9 cellular contexts compared by ENCODE assay signal in genomic region chr4:113823291-113823659, GRCh38.
DNase-seq lines count a peak whose midpoint lies in the region; ATAC-seq, FAIRE-seq and TF ChIP-seq lines count a peak whose summit lies in the region.
"Had no signal": no experiment of that assay in that cellular context is flagged by ENCODE, and none has a peak within 500 bp of the region (broad histone marks: within the 10 kb centered on the region; RNA-seq: fewer than 3 reads in every experiment).

No MANE protein-coding gene starts in this region.

- no peak for TF ChIP-seq POLR2A in GM12892 (IDR thresholded peaks at IDR 0.05; ENCODE audit: low read depth, low read length)

- in situ Hi-C loops in astrocyte of the cerebellum (cut with HindIII; ENCODE audit: low sequenced_read_pairs) = no loop called here

- peak; percentile 74 for FAIRE-seq in GM12892 (lab: Jason Lieb, UNC)

- peak; percentile 50 for ATAC-seq in GM21367 (IDR thresholded peaks at IDR 0.05; ENCODE audit: unreplicated experiment)
- peak; percentile 72 for ATAC-seq in HG03342 (IDR thresholded peaks at IDR 0.05; ENCODE audit: unreplicated experiment)
- ATAC-seq: naive thymus-derived CD8-positive, alpha-beta T cell had no signal

- DNase-seq in GM12892 (ENCODE audit: insufficient read length) (peak; percentile 7), astrocyte of the cerebellum (ENCODE audit: low read depth) (peak; percentile 31), NCI-H524 treated with DMSO at 0.1 percent for 48 hours (lab: John Stamatoyannopoulos, UW) (no peak), NCI-H187 treated with DMSO at 0.1 percent for 48 hours (lab: John Stamatoyannopoulos, UW) (no peak), cerebellar nuclear complex (lab: John Stamatoyannopoulos, UW) (no peak), NCI-H82 treated with DMSO at 0.1 percent for 48 hours (lab: John Stamatoyannopoulos, UW; ENCODE audit: unreplicated experiment) (no peak)
- DNase-seq: naive thymus-derived CD8-positive, alpha-beta T cell had no signal

- no peak for TF ChIP-seq CTCF in astrocyte of the cerebellum (IDR thresholded peaks at IDR 0.05; ENCODE audit: low read depth, low read length, missing control alignments)

- no peak overlapping the region for H3K4me3 ChIP-seq in astrocyte of the cerebellum (ENCODE audit: low read depth, low read length)

Comparison
In these comparisons a context has a peak if more than half of its experiments do, and no peak if none do; other contexts are left out.
1. DNase-seq: peak in GM12892 (single experiment) and astrocyte of the cerebellum (single experiment); none in NCI-H524 treated with DMSO at 0.1 percent for 48 hours (single experiment), NCI-H187 treated with DMSO at 0.1 percent for 48 hours (single experiment), cerebellar nuclear complex (0 of 2) and NCI-H82 treated with DMSO at 0.1 percent for 48 hours (single experiment).